ENCODE assay signal across 8 cellular contexts in genomic region chr7:35036361-35037171, GRCh38. TPM values are rescaled to one million over a fixed set of nuclear protein-coding genes. Genes with fewer than 3 reads are reported as not detected.
DNase-seq lines count a peak whose midpoint lies in the region; ATAC-seq and TF ChIP-seq lines count a peak whose summit lies in the region.

No MANE protein-coding gene starts in this region.

- H3K4me2 ChIP-seq in OCI-LY3 (ENCODE audit: low read length): peak overlapping the region; percentile 91

- peak overlapping the region; percentile 94 for H3K4me3 Mint-ChIP-seq in activated T-helper 1 cell treated with anti-CD3 and anti-CD28 coated beads, Interleukin-12 subunit alpha, Interleukin-12 subunit beta, Interleukin-2, Interleukin-4 antibody, amounts not matched to agents 30 ng/mL and 10 ng/mL and 1 ng/mL, durations not matched to agents 14 hours and 24 hours and 36 hours
- peak overlapping the region; percentile 85 to 96 (median 95) for H3K4me3 Mint-ChIP-seq in naive thymus-derived CD4-positive, alpha-beta T cell

- peak; percentile 22 for ATAC-seq in HG03135 (IDR thresholded peaks at IDR 0.05; ENCODE audit: unreplicated experiment)
- ATAC-seq in naive thymus-derived CD4-positive, alpha-beta T cell: peak; percentile 11

- peaks cover 7% of the 10 kb centered on the region; the same call in 1 of the 2 replicates for H3K27me3 ChIP-seq in OCI-LY3 (ENCODE audit: low read depth, low read length)
- H3K27me3 ChIP-seq in naive thymus-derived CD4-positive, alpha-beta T cell (ENCODE audit: control insufficient read depth in 2 of 2, insufficient read depth in 2 of 2, low read length in 2 of 2): no peaks in the 10 kb centered on the region

- peak overlapping the region; percentile 95 for H2AFZ ChIP-seq in OCI-LY3 (ENCODE audit: low read depth, low read length)

- H3K36me3 Mint-ChIP-seq in activated T-helper 1 cell treated with anti-CD3 and anti-CD28 coated beads, Interleukin-12 subunit alpha, Interleukin-12 subunit beta, Interleukin-2, Interleukin-4 antibody, amounts not matched to agents 30 ng/mL and 10 ng/mL and 1 ng/mL, durations not matched to agents 14 hours and 24 hours and 36 hours (ENCODE audit: low read depth): no peaks in the 10 kb centered on the region
- H3K36me3 Mint-ChIP-seq in naive thymus-derived CD4-positive, alpha-beta T cell: no peaks in the 10 kb centered on the region

- H3K79me2 ChIP-seq in OCI-LY3 (ENCODE audit: low read length): peaks cover 49% of the 10 kb centered on the region

- peak; percentile 58 for DNase-seq in SKM-1 treated with dmso at 0.1 percent for 144 hours (lab: John Stamatoyannopoulos, UW; ENCODE audit: unreplicated experiment)
- DNase-seq in SKM-1 (lab: John Stamatoyannopoulos, UW; ENCODE audit: unreplicated experiment): no peak
- DNase-seq in activated T-helper 1 cell treated with anti-CD3 and anti-CD28 coated beads, Interleukin-12 subunit alpha, Interleukin-12 subunit beta, Interleukin-2, Interleukin-4 antibody, amounts not matched to agents 30 ng/mL and 10 ng/mL and 1 ng/mL, durations not matched to agents 14 hours and 24 hours and 36 hours (ENCODE audit: low spot score): peak; percentile 18
- peak; percentile 68 for DNase-seq in fibroblast of pulmonary artery (ENCODE audit: low read depth)
- DNase-seq in naive thymus-derived CD4-positive, alpha-beta T cell: peak; percentile 15 to 57 (median 30)

- intact Hi-C loops in activated T-helper 1 cell treated with anti-CD3 and anti-CD28 coated beads, Interleukin-12 subunit alpha, Interleukin-12 subunit beta, Interleukin-2, Interleukin-4 antibody, amounts not matched to agents 30 ng/mL and 10 ng/mL and 1 ng/mL, durations not matched to agents 14 hours and 24 hours and 36 hours (cut with micrococcal nuclease): loop anchor here (1.0 to 10.0 kb wide), 5 partner anchors 44 to 1358 kb away; partner anchors contain the start of gene EEPD1
- intact Hi-C loops in naive thymus-derived CD4-positive, alpha-beta T cell (cut with micrococcal nuclease): loop anchor here (1.0 to 10.0 kb wide), 16 partner anchors 216 to 1992 kb away; partner anchors contain the start of genes EEPD1 (in 2 of the 2), SEPTIN7 (in 2 of the 2), BBS9 (in 1 of the 2) and HERPUD2 (in 1 of the 2)

- H3K27ac Mint-ChIP-seq in activated T-helper 1 cell treated with anti-CD3 and anti-CD28 coated beads, Interleukin-12 subunit alpha, Interleukin-12 subunit beta, Interleukin-2, Interleukin-4 antibody, amounts not matched to agents 30 ng/mL and 10 ng/mL and 1 ng/mL, durations not matched to agents 14 hours and 24 hours and 36 hours: peak overlapping the region; percentile 85
- H3K27ac Mint-ChIP-seq in naive thymus-derived CD4-positive, alpha-beta T cell: peak overlapping the region; percentile 69 to 96 (median 88)

- CTCF ChIA-PET in naive thymus-derived CD4-positive, alpha-beta T cell (lab: Charles Lee): interaction anchor here (1.3 to 1.9 kb wide), 3 partner anchors 208 to 214 kb away, joined by 3 to 8 read pairs (median 5); no protein-coding TSS in a partner anchor

- no peaks in the 10 kb centered on the region for H3K9me3 ChIP-seq in OCI-LY3 (ENCODE audit: insufficient read depth, low read length)
- no peaks in the 10 kb centered on the region for H3K9me3 ChIP-seq in naive thymus-derived CD4-positive, alpha-beta T cell (ENCODE audit: control insufficient read depth in 2 of 3, low read length in 3 of 3)

- peak overlapping the region; percentile 43 for H3K27ac ChIP-seq in OCI-LY3 (ENCODE audit: low read length)
- H3K27ac ChIP-seq in naive thymus-derived CD4-positive, alpha-beta T cell (ENCODE audit: low read depth, low read length): peak overlapping the region; percentile 62
- peak overlapping the region; percentile 30 for H3K27ac ChIP-seq in temporal lobe (ENCODE audit: low read depth, low read length)

- no peaks in the 10 kb centered on the region for H3K36me3 ChIP-seq in OCI-LY3 (replicated peaks; ENCODE audit: low read depth, low read length)
- no peaks in the 10 kb centered on the region for H3K36me3 ChIP-seq in naive thymus-derived CD4-positive, alpha-beta T cell (ENCODE audit: control insufficient read depth in 2 of 3, insufficient read depth in 3 of 3, low read length in 3 of 3)

- TF ChIP-seq CTCF in OCI-LY3 (IDR thresholded peaks at IDR 0.05; ENCODE audit: low read depth, low read length) (no peak), fibroblast of pulmonary artery (IDR thresholded peaks at IDR 0.05; ENCODE audit: low read length, missing control alignments) (no peak)

- H3K9ac ChIP-seq in OCI-LY3 (ENCODE audit: low read length): peak overlapping the region; percentile 88

- no peaks in the 10 kb centered on the region for H3K9me3 Mint-ChIP-seq in activated T-helper 1 cell treated with anti-CD3 and anti-CD28 coated beads, Interleukin-12 subunit alpha, Interleukin-12 subunit beta, Interleukin-2, Interleukin-4 antibody, amounts not matched to agents 30 ng/mL and 10 ng/mL and 1 ng/mL, durations not matched to agents 14 hours and 24 hours and 36 hours
- H3K9me3 Mint-ChIP-seq in naive thymus-derived CD4-positive, alpha-beta T cell: no peaks in the 10 kb centered on the region

- H3K4me3 ChIP-seq in OCI-LY3 (ENCODE audit: low read length) (peak overlapping the region; percentile 100), fibroblast of pulmonary artery (replicated peaks; ENCODE audit: low read depth, low read length) (peak overlapping the region; percentile 82)
- peak overlapping the region; percentile 73 for H3K4me3 ChIP-seq in naive thymus-derived CD4-positive, alpha-beta T cell (ENCODE audit: low read length)

- H3K4me1 ChIP-seq in OCI-LY3 (ENCODE audit: low read length): peaks cover 32% of the 10 kb centered on the region
- H3K4me1 ChIP-seq in naive thymus-derived CD4-positive, alpha-beta T cell (ENCODE audit: control insufficient read depth in 2 of 2, insufficient read depth in 2 of 2, low read length in 2 of 2): peaks cover 17% of the 10 kb centered on the region in 2 donors

- peaks cover 19% of the 10 kb centered on the region; the same call in 1 of the 2 replicates for H4K20me1 ChIP-seq in OCI-LY3 (ENCODE audit: insufficient read depth, low read length)

- POLR2A ChIA-PET in naive thymus-derived CD4-positive, alpha-beta T cell (lab: Charles Lee): no interaction called here

- H3K27me3 Mint-ChIP-seq in activated T-helper 1 cell treated with anti-CD3 and anti-CD28 coated beads, Interleukin-12 subunit alpha, Interleukin-12 subunit beta, Interleukin-2, Interleukin-4 antibody, amounts not matched to agents 30 ng/mL and 10 ng/mL and 1 ng/mL, durations not matched to agents 14 hours and 24 hours and 36 hours (ENCODE audit: insufficient read depth): peaks cover 16% of the 10 kb centered on the region
- H3K27me3 Mint-ChIP-seq in naive thymus-derived CD4-positive, alpha-beta T cell: peaks cover 0 to 18% (median 0%) of the 10 kb centered on the region in 5 donors

- peaks cover 30% of the 10 kb centered on the region for H3K4me1 Mint-ChIP-seq in activated T-helper 1 cell treated with anti-CD3 and anti-CD28 coated beads, Interleukin-12 subunit alpha, Interleukin-12 subunit beta, Interleukin-2, Interleukin-4 antibody, amounts not matched to agents 30 ng/mL and 10 ng/mL and 1 ng/mL, durations not matched to agents 14 hours and 24 hours and 36 hours (ENCODE audit: low read depth)
- peaks cover 21 to 38% (median 30%) of the 10 kb centered on the region in 7 donors for H3K4me1 Mint-ChIP-seq in naive thymus-derived CD4-positive, alpha-beta T cell

RNA-seq across cellular contexts. Expression of gene DPY19L1, which starts 0.7 kb away (rescaled TPM):
- total RNA-seq in activated T-helper 1 cell treated with anti-CD3 and anti-CD28 coated beads, Interleukin-12 subunit alpha, Interleukin-12 subunit beta, Interleukin-2, Interleukin-4 antibody, amounts not matched to agents 30 ng/mL and 10 ng/mL and 1 ng/mL, durations not matched to agents 14 hours and 24 hours and 36 hours: 12.0 and 14.3 TPM in 2 replicates
- total RNA-seq in naive thymus-derived CD4-positive, alpha-beta T cell: 10 to 100 TPM in 1 of 5 experiments, 1 to 10 TPM in 4; 4.5 to 10.0 (median 7.1) TPM
- polyA plus RNA-seq in naive thymus-derived CD4-positive, alpha-beta T cell: under 1 TPM; 0.52 to 0.67 TPM
- total RNA-seq in temporal lobe: 22.9 TPM
